Comparison of ENCODE assay signal across 8 cellular contexts in the genomic region with DNA sequence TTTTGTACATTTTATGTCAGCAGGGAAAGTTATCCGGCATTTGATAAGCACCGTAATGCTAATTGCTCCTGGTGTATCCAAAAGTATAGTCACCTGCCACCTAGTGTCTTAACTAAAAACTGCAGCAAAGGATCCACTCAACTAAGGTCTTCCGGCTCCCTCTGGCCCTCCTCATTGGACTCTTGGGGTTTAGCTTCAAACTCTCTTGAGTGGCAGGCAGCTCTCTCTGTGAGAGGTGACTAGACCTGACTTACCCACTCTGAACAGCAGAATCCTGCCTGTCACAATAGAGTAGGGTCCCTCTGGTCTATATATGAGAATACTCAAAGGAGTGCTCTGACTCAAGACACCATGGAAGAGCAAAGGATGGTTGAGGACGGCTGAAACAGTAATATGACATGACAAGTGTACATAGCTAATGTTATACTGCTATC.
DNase-seq lines count a peak whose midpoint lies in the region; ATAC-seq and FAIRE-seq lines count a peak whose summit lies in the region.

No MANE protein-coding gene starts in this region.

- FAIRE-seq in RCC 7860 (lab: Jason Lieb, UNC), result no peak

- ATAC-seq in GM21717 (IDR thresholded peaks at IDR 0.05; ENCODE audit: unreplicated experiment) (peak; percentile 68), HG03469 (IDR thresholded peaks at IDR 0.05; ENCODE audit: unreplicated experiment) (no peak)

- peak; percentile 71 for DNase-seq in EL
- peak; percentile 77 to 84 for DNase-seq in Kasumi-1 (lab: John Stamatoyannopoulos, UW)
- DNase-seq in RCC 7860 (ENCODE audit: low spot score), result peak; percentile 12
- DNase-seq in activated naive CD4-positive, alpha-beta T cell treated with Interleukin-2 at 50 U/mL for 16 hours, result peak; percentile 38
- DNase-seq in glomerular endothelial cell (ENCODE audit: extremely low read depth, low read depth, low spot score), result peak; percentile 80
- DNase-seq in pulmonary artery endothelial cell (ENCODE audit: low read depth, low spot score), result peak; percentile 53

Comparison
In these comparisons a context has a peak if more than half of its experiments do, and no peak if none do; other contexts are left out.
1. DNase-seq: peak in every context shown above with its lines; median percentile 80 in Kasumi-1; 80 in glomerular endothelial cell; 71 in EL; 53 in pulmonary artery endothelial cell; 38 in activated naive CD4-positive, alpha-beta T cell treated with Interleukin-2 at 50 U/mL for 16 hours; 12 in RCC 7860.